In the genomic region with DNA sequence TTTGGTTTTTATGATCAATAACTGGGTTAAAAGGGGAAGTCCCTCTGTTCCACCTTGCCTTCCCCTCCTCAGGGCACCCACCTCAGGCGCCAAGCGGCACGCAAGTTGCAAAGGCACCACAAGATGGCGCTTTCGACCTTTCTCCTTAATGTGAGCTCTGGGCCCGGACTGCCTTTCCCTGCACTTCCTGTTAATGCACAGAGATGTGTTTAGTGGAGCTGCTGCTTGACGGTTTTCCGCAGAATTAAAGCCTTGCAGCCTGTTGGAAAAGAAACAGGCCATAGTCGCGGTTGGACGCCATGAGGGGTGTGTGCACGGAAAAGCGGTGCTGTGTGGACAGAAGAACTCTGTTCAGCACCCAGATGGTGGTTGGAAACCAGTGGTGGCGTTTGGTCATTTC, we compare ENCODE assay signal across 8 cellular contexts. TPM values are rescaled to one million over a fixed set of nuclear protein-coding genes. Genes with fewer than 3 reads are reported as not detected.
DNase-seq lines count a peak whose midpoint lies in the region; ATAC-seq and TF ChIP-seq lines count a peak whose summit lies in the region.

No MANE protein-coding gene starts in this region.

- no peak overlapping the region for H3K4me3 ChIP-seq in right lobe of liver

- no peak overlapping the region for H3K27ac ChIP-seq in right lobe of liver

- H3K4me1 Mint-ChIP-seq in WTC11 = peaks cover 25% of the 10 kb centered on the region

- H3K27me3 ChIP-seq in right lobe of liver = no peaks in the 10 kb centered on the region

- no peaks in the 10 kb centered on the region for H3K4me1 ChIP-seq in right lobe of liver

- POLR2A ChIA-PET in WTC11 (lab: Charles Lee) = no interaction called here

- peak; percentile 77 for TF ChIP-seq CTCF in WTC11 (IDR thresholded peaks at IDR 0.05)
- TF ChIP-seq CTCF in right lobe of liver (IDR thresholded peaks at IDR 0.05) = peak; percentile 56 to 86 (median 80)

- H3K27ac Mint-ChIP-seq in WTC11 = no peak overlapping the region

- no peaks in the 10 kb centered on the region for H3K9me3 ChIP-seq in right lobe of liver

- H3K9me3 Mint-ChIP-seq in WTC11 = no peaks in the 10 kb centered on the region

- no peak overlapping the region for H3K4me3 Mint-ChIP-seq in WTC11

- no peaks in the 10 kb centered on the region for H3K36me3 ChIP-seq in right lobe of liver

- no peaks in the 10 kb centered on the region for H3K36me3 Mint-ChIP-seq in WTC11

- H3K27me3 Mint-ChIP-seq in WTC11 (ENCODE audit: low read depth) = peaks cover 39% of the 10 kb centered on the region

- CTCF ChIA-PET in WTC11 (lab: Charles Lee) = interaction anchor here (0.6 to 13.7 kb wide), 48 partner anchors 9 to 1514 kb away, joined by 3 to 324 read pairs (median 4); a partner anchor contains a TSS

- 16% methylated on average over 12 of the region's 14 CpGs for WGBS in right lobe of liver (ENCODE audit: insufficient coverage, low coverage, low lambda C conversion rate, missing lambda C conversion rate)

- TF ChIP-seq POLR2A in right lobe of liver (IDR thresholded peaks at IDR 0.05) = no peak

- DNase-seq in Ammon's horn (ENCODE audit: low spot score) (peak; percentile 92), NCI-H2171 treated with DMSO at 0.1 percent for 48 hours (lab: John Stamatoyannopoulos, UW) (peak; percentile 49), WTC11 (ENCODE audit: low spot score) (peak; percentile 89), cerebellar cortex (ENCODE audit: low spot score) (peak; percentile 85), right lobe of liver (peak; percentile 71 to 78 (median 77))
- DNase-seq in stimulated activated CD8-positive, alpha-beta memory T cell treated with anti-CD3 and anti-CD28 coated beads, Interleukin-12 subunit alpha, Interleukin-12 subunit beta, amount 100 ng/mL, for 1 hour (ENCODE audit: low read depth) = peak; percentile 20

- ATAC-seq in GM18868 (IDR thresholded peaks at IDR 0.05; ENCODE audit: unreplicated experiment) = peak; percentile 96
- ATAC-seq in HG03066 (IDR thresholded peaks at IDR 0.05; ENCODE audit: low read depth, unreplicated experiment) = peak; percentile 95
- peak; percentile 92 for ATAC-seq in WTC11
- peak; percentile 87 to 98 (median 92) for ATAC-seq in right lobe of liver

- intact Hi-C loops in right lobe of liver (cut with DNase I) = loop anchor here in 1 of 2 donors (10.0 kb wide), 1 partner anchor 274 kb away; a partner anchor contains a TSS

TF ChIP-seq in WTC11, 78 proteins besides CTCF, POLR2A, EP300 and RAD21:
- TF ChIP-seq, protein P1, sequence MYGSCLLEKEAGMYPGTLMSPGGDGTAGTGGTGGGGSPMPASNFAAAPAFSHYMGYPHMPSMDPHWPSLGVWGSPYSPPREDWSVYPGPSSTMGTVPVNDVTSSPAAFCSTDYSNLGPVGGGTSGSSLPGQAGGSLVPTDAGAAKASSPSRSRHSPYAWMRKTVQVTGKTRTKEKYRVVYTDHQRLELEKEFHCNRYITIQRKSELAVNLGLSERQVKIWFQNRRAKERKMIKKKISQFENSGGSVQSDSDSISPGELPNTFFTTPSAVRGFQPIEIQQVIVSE (CRISPR knock-in tag; IDR thresholded peaks at IDR 0.05; ENCODE audit: borderline replicate concordance) = no peak
- TF ChIP-seq ZNF138 (CRISPR knock-in tag; conservative IDR thresholded peaks at IDR 0.05) = no peak
- TF ChIP-seq NR1H2 (CRISPR knock-in tag; IDR thresholded peaks at IDR 0.05) = no peak

RNA-seq across cellular contexts. Expression of a gene that starts 17.9 kb away (rescaled TPM):
- 0.64 to 0.87 TPM (median 0.87 TPM) in 3 replicates for total RNA-seq in WTC11 (2021)
- total RNA-seq in right lobe of liver = 10 to 100 TPM in 2 of 6 experiments, 1 to 10 TPM in 4; 2.3 to 12.2 (median 3.8) TPM

RNA-seq across cellular contexts. Expression of a gene that starts 25.1 kb away (rescaled TPM):
- 0.13 to 0.18 TPM in 2 of 3 replicates, not detected in the other for total RNA-seq in WTC11 (2021)
- total RNA-seq in right lobe of liver = not detected

Comparison
In these comparisons a context has a peak if more than half of its experiments do, and no peak if none do; other contexts are left out.
1. DNase-seq: peak in every context shown above with its lines; median percentile 92 in Ammon's horn; 89 in WTC11; 85 in cerebellar cortex; 77 in right lobe of liver; 49 in NCI-H2171 treated with DMSO at 0.1 percent for 48 hours; 20 in stimulated activated CD8-positive, alpha-beta memory T cell treated with anti-CD3 and anti-CD28 coated beads, Interleukin-12 subunit alpha, Interleukin-12 subunit beta, amount 100 ng/mL, for 1 hour.